9 cellular contexts compared by ENCODE assay signal in the genomic region with DNA sequence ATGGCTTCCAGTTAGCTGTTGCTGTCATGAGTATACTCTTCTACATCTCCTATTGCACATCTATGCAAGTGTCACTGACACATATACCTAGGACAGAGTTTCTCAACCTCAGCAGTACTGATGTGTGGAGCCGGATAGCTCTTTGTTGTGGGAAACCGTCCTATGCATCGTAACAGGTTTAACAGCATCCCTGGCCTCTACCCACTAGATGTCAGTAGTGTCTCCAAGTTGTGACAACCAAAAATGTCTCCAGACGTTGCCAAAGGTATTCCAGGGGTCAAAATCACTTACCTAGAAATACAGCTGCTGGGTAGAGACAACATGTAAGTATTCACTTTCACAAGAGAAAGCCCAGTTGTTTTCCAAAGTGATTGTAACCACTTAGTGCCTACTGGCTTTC.
DNase-seq lines count a peak whose midpoint lies in the region; ATAC-seq and TF ChIP-seq lines count a peak whose summit lies in the region.
"Had no signal": no experiment of that assay in that cellular context is flagged by ENCODE, and none has a peak within 500 bp of the region (broad histone marks: within the 10 kb centered on the region; RNA-seq: fewer than 3 reads in every experiment).

No MANE protein-coding gene starts in this region.

- H3K79me1 ChIP-seq in mesendoderm (ENCODE audit: low read length) = no peaks in the 10 kb centered on the region

- H3K23ac ChIP-seq in mesendoderm (ENCODE audit: low read length) = no peak overlapping the region

- H4K8ac ChIP-seq in mesendoderm (ENCODE audit: low read depth, low read length) = no peak overlapping the region

- intact Hi-C loops in spleen (cut with DNase I; ENCODE audit: low total_unique reads) = no loop called here

- H3K56ac ChIP-seq in mesendoderm (ENCODE audit: low read length) = no peak overlapping the region

- H3K4me1 Mint-ChIP-seq in brain = no peaks in the 10 kb centered on the region

- H2AK5ac ChIP-seq in mesendoderm (ENCODE audit: low read length) = no peak overlapping the region

- TF ChIP-seq CTCF in GM12865 (IDR thresholded peaks at IDR 0.05; ENCODE audit: insufficient read depth, low read depth, low read length, missing control alignments) (peak; percentile 22), brain (conservative IDR thresholded peaks at IDR 0.05) (peak; percentile 58 to 71), spleen (IDR thresholded peaks at IDR 0.05 in 8 of 11, conservative IDR thresholded peaks at IDR 0.05 in 3 of 11) (peak in 2 of 11 experiments; percentile 20 to 29)

- H3K18ac ChIP-seq in mesendoderm (ENCODE audit: low read length) = no peak overlapping the region

- no peak overlapping the region for H2BK120ac ChIP-seq in mesendoderm (ENCODE audit: low read depth, low read length)

- no peak for ATAC-seq in HG02571 (IDR thresholded peaks at IDR 0.05; ENCODE audit: unreplicated experiment)

- H3K36me3 ChIP-seq in mesendoderm (ENCODE audit: control insufficient read depth, insufficient read depth, low read length) (no peaks in the 10 kb centered on the region), spleen (no peaks in the 10 kb centered on the region)
- H3K36me3 ChIP-seq: SJSA1 had no signal

- H3K4me2 ChIP-seq in mesendoderm (ENCODE audit: low read length) = no peak overlapping the region

- H3K4me3 ChIP-seq in GM12865 (ENCODE audit: low read depth, low read length) = no peak overlapping the region
- no peak overlapping the region for H3K4me3 ChIP-seq in mesendoderm (ENCODE audit: low read length)
- H3K4me3 ChIP-seq in spleen = no peak overlapping the region
- H3K4me3 ChIP-seq: SJSA1 had no signal

- no peak for TF ChIP-seq POLR2A in spleen (IDR thresholded peaks at IDR 0.05)

- no peak overlapping the region for H2BK15ac ChIP-seq in mesendoderm (replicated peaks; ENCODE audit: low read depth)

- no peaks in the 10 kb centered on the region for H3K27me3 Mint-ChIP-seq in brain

- DNase-seq in GM12865 (ENCODE audit: low read depth) = peak; percentile 7
- DNase-seq in NCI-H2081 (lab: John Stamatoyannopoulos, UW) = peak; percentile 47 to 77
- DNase-seq in mesendoderm = peak; percentile 83
- no peak for DNase-seq in spleen
- DNase-seq in OCI-M2 (lab: John Stamatoyannopoulos, UW; ENCODE audit: unreplicated experiment) = no peak
- DNase-seq in epidermal melanocyte (ENCODE audit: insufficient read length, low spot score) = no peak

- WGBS in mesendoderm (ENCODE audit: extremely low coverage, insufficient coverage, low lambda C conversion rate) = no CpG with 5 or more reads among the region's 4 CpGs
- 25 to 39% (median 31%) methylated on average over 4 of the region's 4 CpGs for WGBS in spleen, 5 donors

- peaks cover 0 to 9% (median 3%) of the 10 kb centered on the region in 5 experiments for H3K9me3 Mint-ChIP-seq in brain

- peak overlapping the region in 1 of 5 experiments; percentile 3 for H3K27ac Mint-ChIP-seq in brain

- no peak overlapping the region for H3K4me3 Mint-ChIP-seq in brain

- H3K27me3 ChIP-seq in mesendoderm (ENCODE audit: insufficient read depth, low read length, poor library complexity) (no peaks in the 10 kb centered on the region), spleen (replicated peaks in 1 of 7) (no peaks in the 10 kb centered on the region)
- H3K27me3 ChIP-seq: SJSA1 had no signal

- no peaks in the 10 kb centered on the region for H3K36me3 Mint-ChIP-seq in brain

- no peaks in the 10 kb centered on the region for H3K79me2 ChIP-seq in mesendoderm (ENCODE audit: control insufficient read depth, insufficient read depth, low read length)

- H3K27ac ChIP-seq in mesendoderm (ENCODE audit: low read depth, low read length) (no peak overlapping the region), spleen (no peak overlapping the region)
- H3K27ac ChIP-seq: SJSA1 had no signal

- H3K4me1 ChIP-seq in mesendoderm (ENCODE audit: control insufficient read depth, low read depth, low read length) (no peaks in the 10 kb centered on the region), spleen (no peaks in the 10 kb centered on the region)
- H3K4me1 ChIP-seq: SJSA1 had no signal

- no peak overlapping the region for H3K4ac ChIP-seq in mesendoderm (ENCODE audit: low read depth, low read length)

- H2BK5ac ChIP-seq in mesendoderm (ENCODE audit: low read length) = no peak overlapping the region

- no peaks in the 10 kb centered on the region for H3K9me3 ChIP-seq in spleen
- H3K9me3 ChIP-seq: SJSA1 had no signal

- no peak overlapping the region for H3K9ac ChIP-seq in mesendoderm (ENCODE audit: low read length)

- H4K5ac ChIP-seq in mesendoderm (ENCODE audit: low read length) = no peak overlapping the region

Comparison
In these comparisons a context has a peak if more than half of its experiments do, and no peak if none do; other contexts are left out.
1. DNase-seq: peak in GM12865 (single experiment), NCI-H2081 (2 of 2) and mesendoderm (single experiment); none in spleen (single experiment), OCI-M2 (single experiment) and epidermal melanocyte (single experiment).